Comparison of ENCODE assay signal across 19 cellular contexts in the genomic region with DNA sequence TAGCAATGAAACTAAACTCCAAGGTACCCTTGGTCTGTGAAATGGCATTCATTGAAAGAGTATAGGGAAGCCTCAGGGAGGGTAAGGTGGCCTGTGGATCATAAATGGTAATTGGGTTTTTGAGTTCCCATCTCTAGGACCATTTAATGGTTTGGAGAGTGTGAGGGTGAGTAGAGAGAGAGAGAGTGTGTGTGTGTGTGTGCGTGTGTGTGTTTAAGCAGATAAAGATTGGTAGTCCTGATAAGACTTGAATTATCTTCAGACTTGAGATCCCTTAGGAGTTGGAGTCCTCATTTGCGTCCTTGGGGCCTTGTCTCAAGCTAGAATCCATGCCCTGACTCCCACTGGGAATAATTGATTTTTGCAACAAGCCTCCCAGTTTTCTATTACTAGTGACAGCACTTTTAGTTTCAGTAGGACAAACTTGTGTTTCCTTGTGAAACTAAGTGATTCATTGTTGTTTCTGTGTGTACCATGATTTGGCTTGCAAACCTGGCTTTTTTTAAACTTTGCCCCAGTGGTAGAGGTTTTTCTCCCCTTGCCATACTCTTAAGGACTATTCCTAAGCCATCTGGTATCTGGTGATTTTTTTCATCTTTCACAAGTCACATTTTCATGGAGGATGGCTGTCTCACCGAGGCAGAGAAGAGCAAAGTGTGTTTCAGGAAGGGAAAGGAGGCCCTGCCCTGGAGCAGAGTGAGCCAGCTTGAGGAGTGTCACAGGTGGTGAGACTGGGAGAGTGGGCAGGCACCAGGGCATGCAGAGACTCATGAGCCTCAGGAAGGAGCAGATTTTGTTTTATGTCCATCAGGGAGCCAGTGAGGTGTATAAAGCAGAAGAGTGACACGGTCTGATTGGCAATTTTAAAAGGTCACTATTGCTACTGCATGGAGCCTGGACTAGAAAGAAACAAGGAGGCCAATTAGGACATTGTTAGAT. TPM values are rescaled to one million over a fixed set of nuclear protein-coding genes. Genes with fewer than 3 reads are reported as not detected.
A peak's percentile ranks its signal among the peaks of the same experiment; 100 is the strongest.
DNase-seq lines count a peak whose midpoint lies in the region; ATAC-seq and TF ChIP-seq lines count a peak whose summit lies in the region.
"Had no signal": no experiment of that assay in that cellular context is flagged by ENCODE, and none has a peak within 500 bp of the region (broad histone marks: within the 10 kb centered on the region; RNA-seq: fewer than 3 reads in every experiment).

No MANE protein-coding gene starts in this region.

- ATAC-seq in HG02981 (IDR thresholded peaks at IDR 0.05; ENCODE audit: unreplicated experiment) (peak; percentile 45), mucosa of descending colon (no peak)
- ATAC-seq in central memory CD8-positive, alpha-beta T cell (replicated peaks; ENCODE audit: extremely low read depth, poor library complexity, severe bottlenecking), result no peak
- ATAC-seq in stimulated activated effector memory CD8-positive, alpha-beta T cell treated with anti-CD3 and anti-CD28 coated beads, Interleukin-12 subunit alpha, Interleukin-12 subunit beta, amount 100 ng/mL, for 72 hours, result no peak
- ATAC-seq: gastroesophageal sphincter, pancreas had no signal

- BruUV-seq in MCF 10A (replicated peaks; lab: Mats Ljungman, UMichigan), result no TSS peak

- intact Hi-C loops in MCF 10A (cut with micrococcal nuclease), result no loop called here
- intact Hi-C loops in breast epithelium (cut with DNase I; ENCODE audit: low total_unique reads), result no loop called here
- intact Hi-C loops in mucosa of descending colon (cut with DNase I, micrococcal nuclease), result no loop called here

- no peaks in the 10 kb centered on the region for H3K9me3 ChIP-seq in breast epithelium
- H3K9me3 ChIP-seq in mucosa of descending colon, result no peaks in the 10 kb centered on the region
- H3K9me3 ChIP-seq: gastroesophageal sphincter, pancreas, thyroid gland had no signal

- H3K36me3 ChIP-seq in breast epithelium (peaks cover 3% of the 10 kb centered on the region), mucosa of descending colon (ENCODE audit: low read depth) (no peaks in the 10 kb centered on the region)

- TF ChIP-seq CTCF in MCF 10A (IDR thresholded peaks at IDR 0.05; ENCODE audit: unreplicated experiment) (no peak), breast epithelium (IDR thresholded peaks at IDR 0.05) (no peak), mucosa of descending colon (IDR thresholded peaks at IDR 0.05) (no peak)

- no peak for TF ChIP-seq POLR2A in breast epithelium (IDR thresholded peaks at IDR 0.05)

- POLR2A ChIA-PET in MCF 10A (lab: Yijun Ruan, JAX), result interaction anchor here (0.7 kb wide), 1 partner anchor 179 kb away, joined by 3 read pairs; no protein-coding TSS in a partner anchor

- no peak overlapping the region for H3K4me3 Mint-ChIP-seq in MCF 10A (ENCODE audit: unreplicated experiment)
- no peak overlapping the region for H3K4me3 Mint-ChIP-seq in central memory CD8-positive, alpha-beta T cell
- H3K4me3 Mint-ChIP-seq in stimulated activated effector memory CD8-positive, alpha-beta T cell treated with anti-CD3 and anti-CD28 coated beads, Interleukin-12 subunit alpha, Interleukin-12 subunit beta, amount 100 ng/mL, for 72 hours, result no peak overlapping the region

- no peak overlapping the region for H3K27ac ChIP-seq in breast epithelium
- H3K27ac ChIP-seq: gastroesophageal sphincter, pancreas, thyroid gland had no signal

- H3K4me3 ChIP-seq in breast epithelium (no peak overlapping the region), mucosa of descending colon (no peak overlapping the region)
- H3K4me3 ChIP-seq: gastroesophageal sphincter, pancreas, thyroid gland had no signal

- CTCF ChIA-PET in MCF 10A (lab: Yijun Ruan, JAX), result interaction anchor here (1.5 to 6.3 kb wide), 4 partner anchors 14 to 38 kb away, joined by 3 to 39 read pairs (median 9); no protein-coding TSS in a partner anchor

- no peaks in the 10 kb centered on the region for H3K27me3 ChIP-seq in breast epithelium
- H3K27me3 ChIP-seq: gastroesophageal sphincter, pancreas, thyroid gland had no signal

- DNase-seq in MCF 10A (ENCODE audit: unreplicated experiment) (no peak), breast epithelium (ENCODE audit: low spot score in 2 of 2) (no peak), mucosa of descending colon (no peak), NCI-H774 (lab: John Stamatoyannopoulos, UW) (no peak)
- no peak for DNase-seq in central memory CD8-positive, alpha-beta T cell (ENCODE audit: low spot score in 2 of 2)
- no peak for DNase-seq in stimulated activated effector memory CD8-positive, alpha-beta T cell treated with anti-CD3 and anti-CD28 coated beads, Interleukin-12 subunit alpha, Interleukin-12 subunit beta, amount 100 ng/mL, for 72 hours (ENCODE audit: low spot score in 2 of 2)
- no peak for DNase-seq in stimulated activated CD4-positive, alpha-beta T cell treated with anti-CD3 and anti-CD28 coated beads, Interleukin-2, amount 100 ng/mL, for 24 hours
- DNase-seq: activated gamma-delta T cell; Calu3; effector CD4-positive, alpha-beta T cell; NCI-H1930; pancreas; Right ventricle myocardium superior; stimulated activated CD4-positive, alpha-beta T cell treated with anti-CD3 and anti-CD28 coated beads, Interleukin-12 subunit alpha, Interleukin-12 subunit beta, amount 100 ng/mL, for 4 hours; T1000 had no signal

- peaks cover 27% of the 10 kb centered on the region for H3K36me3 Mint-ChIP-seq in MCF 10A (ENCODE audit: insufficient read depth, unreplicated experiment)
- peaks cover 40% of the 10 kb centered on the region for H3K36me3 Mint-ChIP-seq in central memory CD8-positive, alpha-beta T cell (ENCODE audit: insufficient read depth)
- H3K36me3 Mint-ChIP-seq in stimulated activated effector memory CD8-positive, alpha-beta T cell treated with anti-CD3 and anti-CD28 coated beads, Interleukin-12 subunit alpha, Interleukin-12 subunit beta, amount 100 ng/mL, for 72 hours, result peaks cover 63% of the 10 kb centered on the region

- peak overlapping the region; percentile 24 for H3K27ac Mint-ChIP-seq in MCF 10A (ENCODE audit: low read depth, unreplicated experiment)
- H3K27ac Mint-ChIP-seq in central memory CD8-positive, alpha-beta T cell (ENCODE audit: low read depth), result peak overlapping the region; percentile 11
- peak overlapping the region; percentile 60 for H3K27ac Mint-ChIP-seq in stimulated activated effector memory CD8-positive, alpha-beta T cell treated with anti-CD3 and anti-CD28 coated beads, Interleukin-12 subunit alpha, Interleukin-12 subunit beta, amount 100 ng/mL, for 72 hours

- H3K4me1 Mint-ChIP-seq in MCF 10A (ENCODE audit: insufficient read depth, unreplicated experiment), result peaks cover 13% of the 10 kb centered on the region
- H3K4me1 Mint-ChIP-seq in central memory CD8-positive, alpha-beta T cell, result peaks cover 21% of the 10 kb centered on the region
- peaks cover 18% of the 10 kb centered on the region for H3K4me1 Mint-ChIP-seq in stimulated activated effector memory CD8-positive, alpha-beta T cell treated with anti-CD3 and anti-CD28 coated beads, Interleukin-12 subunit alpha, Interleukin-12 subunit beta, amount 100 ng/mL, for 72 hours

- H3K27me3 Mint-ChIP-seq in MCF 10A (ENCODE audit: insufficient read depth, unreplicated experiment), result no peaks in the 10 kb centered on the region
- H3K27me3 Mint-ChIP-seq in central memory CD8-positive, alpha-beta T cell, result no peaks in the 10 kb centered on the region

- H3K4me1 ChIP-seq in breast epithelium, result peaks cover 0 to 5% of the 10 kb centered on the region in 2 donors
- no peaks in the 10 kb centered on the region for H3K4me1 ChIP-seq in mucosa of descending colon (ENCODE audit: low read depth)
- H3K4me1 ChIP-seq: pancreas had no signal

- no peaks in the 10 kb centered on the region for H3K9me3 Mint-ChIP-seq in MCF 10A (ENCODE audit: unreplicated experiment)
- H3K9me3 Mint-ChIP-seq in central memory CD8-positive, alpha-beta T cell, result no peaks in the 10 kb centered on the region
- no peaks in the 10 kb centered on the region for H3K9me3 Mint-ChIP-seq in stimulated activated effector memory CD8-positive, alpha-beta T cell treated with anti-CD3 and anti-CD28 coated beads, Interleukin-12 subunit alpha, Interleukin-12 subunit beta, amount 100 ng/mL, for 72 hours

RNA-seq across cellular contexts. Expression of a gene that starts 26.7 kb away (rescaled TPM):
- total RNA-seq in MCF 10A (2022) (76.2 and 88.0 TPM in 2 replicates), breast epithelium (10 to 100 TPM; 29.0 to 40.7 (median 33.1) TPM), mucosa of descending colon (10 to 100 TPM; 18.9 to 27.7 (median 27.0) TPM)

RNA-seq across cellular contexts. Expression of a gene that starts 35.1 kb away (rescaled TPM):
- total RNA-seq in MCF 10A (2022) (not detected in 2 replicates), breast epithelium (10 to 100 TPM; 41.1 to 97.3 (median 46.8) TPM), mucosa of descending colon (10 to 100 TPM; 13.0 to 42.0 (median 21.0) TPM)
- total RNA-seq: LHCN-M2 had no signal

Comparison
In these comparisons a context has a peak if more than half of its experiments do, and no peak if none do; other contexts are left out.
1. RNA of a gene that starts 35.1 kb away (total RNA-seq): 41.1 to 97.3 TPM in breast epithelium and 13.0 to 42.0 TPM in mucosa of descending colon; not detected in MCF 10A; every median in the first group is over 10 times any median in the second.
2. Peak in every context shown above with its lines, with median percentiles within 50 percentile points of each other: H3K27ac Mint-ChIP-seq.